1 cellular context compared by ENCODE assay signal in genomic region chr12:111841750-111842555, GRCh38.
TF ChIP-seq lines count a peak whose summit lies in the region.

MAPKAPK5 (plus strand) TSS chr12:111842228; CDS start chr12:111842734, 506 bp downstream.

TF ChIP-seq in HepG2, 621 proteins besides CTCF, POLR2A, EP300 and RAD21 (continued from another document and continues in another):
- TF ChIP-seq PRDM15 (CRISPR knock-in tag; IDR thresholded peaks at IDR 0.05), result peak; percentile 43; the same call in 1 of the 2 replicates
- TF ChIP-seq ZEB1 (IDR thresholded peaks at IDR 0.05; ENCODE audit: insufficient replicate concordance, low read depth), result no peak
- 0 out of 2 replicates have a peak, but pooled peaks have one; percentile 46 for TF ChIP-seq SNAPC2 (CRISPR knock-in tag; IDR thresholded peaks at IDR 0.05)
- peak; percentile 71 for TF ChIP-seq SP4 (CRISPR knock-in tag; IDR thresholded peaks at IDR 0.05)
- TF ChIP-seq GMEB2 (CRISPR knock-in tag; IDR thresholded peaks at IDR 0.05; ENCODE audit: low read depth), result 0 out of 2 replicates have a peak, but pooled peaks have one; percentile 45
- no peak for TF ChIP-seq HHEX (CRISPR knock-in tag; IDR thresholded peaks at IDR 0.05)
- no peak for TF ChIP-seq HMGA1 (CRISPR knock-in tag; conservative IDR thresholded peaks at IDR 0.05)
- TF ChIP-seq ZKSCAN8 (CRISPR knock-in tag; IDR thresholded peaks at IDR 0.05; ENCODE audit: borderline replicate concordance), result no peak
- 0 out of 4 replicates have a peak, but pooled peaks of 1 of the 2 experiments have one; percentile 12 for TF ChIP-seq REST (IDR thresholded peaks at IDR 0.05; ENCODE audit: borderline replicate concordance in 1 of 2, low read depth in 1 of 2, low read length in 2 of 2)
- peak; percentile 45; the same call in 1 of the 2 replicates for TF ChIP-seq ZNF143 (CRISPR knock-in tag; IDR thresholded peaks at IDR 0.05)
- no peak for TF ChIP-seq NFIB (CRISPR knock-in tag; IDR thresholded peaks at IDR 0.05; ENCODE audit: borderline replicate concordance)
- TF ChIP-seq RCOR2 (CRISPR knock-in tag; IDR thresholded peaks at IDR 0.05), result no peak
- no peak for TF ChIP-seq NBN (conservative IDR thresholded peaks at IDR 0.05)
- no peak for TF ChIP-seq MBD4 (IDR thresholded peaks at IDR 0.05; ENCODE audit: borderline replicate concordance, low read length)
- TF ChIP-seq NR2F1 (CRISPR knock-in tag; IDR thresholded peaks at IDR 0.05), result no peak
- no peak for TF ChIP-seq BRCA1 (CRISPR knock-in tag; IDR thresholded peaks at IDR 0.05)
- TF ChIP-seq ZBTB7B (CRISPR knock-in tag; IDR thresholded peaks at IDR 0.05), result peak; percentile 78; the same call in 1 of the 2 replicates
- peak; percentile 23; the same call in 1 of the 2 replicates for TF ChIP-seq MTERF4 (CRISPR knock-in tag; IDR thresholded peaks at IDR 0.05)
- peak; percentile 91 for TF ChIP-seq SIN3B (IDR thresholded peaks at IDR 0.05; ENCODE audit: low read length)
- peak; percentile 84 for TF ChIP-seq MED8 (CRISPR knock-in tag; IDR thresholded peaks at IDR 0.05; ENCODE audit: insufficient replicate concordance)
- TF ChIP-seq ZNF891 (CRISPR knock-in tag; IDR thresholded peaks at IDR 0.05), result 0 out of 2 replicates have a peak, but pooled peaks have one; percentile 17
- TF ChIP-seq KDM5A (IDR thresholded peaks at IDR 0.05; ENCODE audit: borderline replicate concordance, low read length), result peak; percentile 99
- no peak for TF ChIP-seq ZC3H13 (CRISPR knock-in tag; IDR thresholded peaks at IDR 0.05)
- TF ChIP-seq HNF4G (IDR thresholded peaks at IDR 0.05; ENCODE audit: borderline replicate concordance, low read depth, low read length), result 0 out of 2 replicates have a peak, but pooled peaks have one; percentile 11
- no peak for TF ChIP-seq HNF4G (CRISPR knock-in tag; IDR thresholded peaks at IDR 0.05; ENCODE audit: borderline replicate concordance, low read depth)
- no peak for TF ChIP-seq PTBP1 (IDR thresholded peaks at IDR 0.05; ENCODE audit: low read depth, low read length, poor library complexity, severe bottlenecking)
- TF ChIP-seq PAX8 (CRISPR knock-in tag; IDR thresholded peaks at IDR 0.05; ENCODE audit: borderline replicate concordance), result peak; percentile 93
- TF ChIP-seq NFE2L1 (CRISPR knock-in tag; IDR thresholded peaks at IDR 0.05; ENCODE audit: borderline replicate concordance), result no peak
- TF ChIP-seq ZNF646 (CRISPR knock-in tag; IDR thresholded peaks at IDR 0.05), result no peak
- peak; percentile 97 for TF ChIP-seq SPEN (CRISPR knock-in tag; IDR thresholded peaks at IDR 0.05; ENCODE audit: low read depth)
- peak; percentile 84 for TF ChIP-seq ZNF552 (CRISPR knock-in tag; IDR thresholded peaks at IDR 0.05; ENCODE audit: borderline replicate concordance)
- TF ChIP-seq PRDM4 (CRISPR knock-in tag; IDR thresholded peaks at IDR 0.05; ENCODE audit: borderline replicate concordance), result no peak
- TF ChIP-seq CSRNP1 (CRISPR knock-in tag; IDR thresholded peaks at IDR 0.05), result peak; percentile 34; the same call in 1 of the 2 replicates
- TF ChIP-seq HDAC1 (CRISPR knock-in tag; IDR thresholded peaks at IDR 0.05), result peak; percentile 86
- TF ChIP-seq ZUFSP (CRISPR knock-in tag; IDR thresholded peaks at IDR 0.05; ENCODE audit: borderline replicate concordance), result no peak
